28 cellular contexts compared by ENCODE assay signal in the genomic region with DNA sequence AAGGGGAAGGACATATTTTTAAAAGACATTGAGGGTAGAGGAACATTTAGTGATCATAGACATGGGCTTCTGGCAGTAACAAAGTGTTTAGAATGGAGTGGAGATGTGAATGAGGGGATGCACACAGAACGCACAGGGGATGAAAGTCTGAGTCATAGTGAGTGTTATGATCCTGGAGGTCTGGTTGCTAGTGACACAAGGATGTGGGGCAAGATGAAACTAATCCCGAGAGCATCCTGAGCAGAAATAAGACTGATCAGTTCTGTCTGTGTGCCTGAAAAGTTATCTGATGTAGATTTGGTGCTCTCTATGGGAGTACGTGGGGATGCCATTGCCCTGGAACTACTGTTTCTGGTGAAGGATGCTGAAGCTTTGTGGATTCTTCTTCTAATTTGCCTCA.
DNase-seq lines count a peak whose midpoint lies in the region; ATAC-seq and TF ChIP-seq lines count a peak whose summit lies in the region.
"Had no signal": no experiment of that assay in that cellular context is flagged by ENCODE, and none has a peak within 500 bp of the region (broad histone marks: within the 10 kb centered on the region; RNA-seq: fewer than 3 reads in every experiment).

No MANE protein-coding gene starts in this region.

- peaks cover 0 to 1% (median 0%) of the 10 kb centered on the region in 3 donors for H3K27me3 Mint-ChIP-seq in CD14-positive monocyte (ENCODE audit: low read depth in 3 of 3)
- H3K27me3 Mint-ChIP-seq: B cell, brain had no signal

- intact Hi-C loops in CD14-positive monocyte (cut with micrococcal nuclease) = no loop called here

- no peaks in the 10 kb centered on the region for H3K27me3 ChIP-seq in foreskin keratinocyte
- H3K27me3 ChIP-seq: colonic mucosa, neural progenitor cell, SJCRH30 had no signal

- H3K27ac Mint-ChIP-seq in CD14-positive monocyte = no peak overlapping the region
- H3K27ac Mint-ChIP-seq: B cell, brain, neural progenitor cell had no signal

- H3K4me1 Mint-ChIP-seq in CD14-positive monocyte = no peaks in the 10 kb centered on the region
- H3K4me1 Mint-ChIP-seq: B cell, neural progenitor cell had no signal

- H3K4me3 Mint-ChIP-seq in CD14-positive monocyte = no peak overlapping the region
- H3K4me3 Mint-ChIP-seq: B cell, brain, neural progenitor cell had no signal

- ATAC-seq in HG03354 (IDR thresholded peaks at IDR 0.05; ENCODE audit: poor library complexity, severe bottlenecking, unreplicated experiment) (peak; percentile 42), foreskin keratinocyte (peak; percentile 83), GM21737 (IDR thresholded peaks at IDR 0.05; ENCODE audit: unreplicated experiment) (no peak)
- ATAC-seq: esophagus mucosa, K562, Panc1, sciatic nerve had no signal

- H3K27ac ChIP-seq in foreskin keratinocyte = no peak overlapping the region
- H3K27ac ChIP-seq: colonic mucosa, neural progenitor cell, SJCRH30 had no signal

- no peaks in the 10 kb centered on the region for H3K36me3 Mint-ChIP-seq in CD14-positive monocyte
- H3K36me3 Mint-ChIP-seq: brain, neural progenitor cell had no signal

- DNase-seq in AG08395 (ENCODE audit: low spot score) = peak; percentile 7
- DNase-seq in amniotic epithelial cell (ENCODE audit: low read depth) = peak; percentile 61
- DNase-seq in foreskin keratinocyte = peak; percentile 63 to 80
- no peak for DNase-seq in CD14-positive monocyte (ENCODE audit: low spot score)
- no peak for DNase-seq in foreskin melanocyte
- DNase-seq in islet precursor cell = no peak
- DNase-seq: activated CD4-positive, CD25-positive, alpha-beta regulatory T cell treated with anti-CD3 and anti-CD28 coated beads, Interleukin-2, amount 50 U/mL, for 72 hours; activated gamma-delta T cell; activated T-cell treated with anti-CD3 and anti-CD28 coated beads, Interleukin-2, amount 50 U/mL, for 1 hour; colonic mucosa; DMS53; effector memory CD4-positive, alpha-beta T cell; GF-D8; MM.1S; NCI-H1436; NCI-H2107; NCI-H446 treated with DMSO at 0.1 percent for 48 hours; SJCRH30; trophoblast cell had no signal

- peaks cover 3% of the 10 kb centered on the region for H3K4me1 ChIP-seq in foreskin keratinocyte
- H3K4me1 ChIP-seq: colonic mucosa, neural progenitor cell, SJCRH30 had no signal

- TF ChIP-seq CTCF in foreskin keratinocyte (conservative IDR thresholded peaks at IDR 0.05) = no peak
- TF ChIP-seq CTCF in CD14-positive monocyte (IDR thresholded peaks at IDR 0.05) = no peak

- peaks cover 0 to 3% (median 0%) of the 10 kb centered on the region in 7 donors for H3K9me3 Mint-ChIP-seq in CD14-positive monocyte
- H3K9me3 Mint-ChIP-seq: brain, neural progenitor cell had no signal

Comparison
In these comparisons a context has a peak if more than half of its experiments do, and no peak if none do; other contexts are left out.
1. DNase-seq: peak in AG08395 (single experiment), amniotic epithelial cell (single experiment) and foreskin keratinocyte (2 of 2); none in CD14-positive monocyte (single experiment), foreskin melanocyte (single experiment) and islet precursor cell (single experiment).